ENCODE assay signal across 18 cellular contexts in the genomic region with DNA sequence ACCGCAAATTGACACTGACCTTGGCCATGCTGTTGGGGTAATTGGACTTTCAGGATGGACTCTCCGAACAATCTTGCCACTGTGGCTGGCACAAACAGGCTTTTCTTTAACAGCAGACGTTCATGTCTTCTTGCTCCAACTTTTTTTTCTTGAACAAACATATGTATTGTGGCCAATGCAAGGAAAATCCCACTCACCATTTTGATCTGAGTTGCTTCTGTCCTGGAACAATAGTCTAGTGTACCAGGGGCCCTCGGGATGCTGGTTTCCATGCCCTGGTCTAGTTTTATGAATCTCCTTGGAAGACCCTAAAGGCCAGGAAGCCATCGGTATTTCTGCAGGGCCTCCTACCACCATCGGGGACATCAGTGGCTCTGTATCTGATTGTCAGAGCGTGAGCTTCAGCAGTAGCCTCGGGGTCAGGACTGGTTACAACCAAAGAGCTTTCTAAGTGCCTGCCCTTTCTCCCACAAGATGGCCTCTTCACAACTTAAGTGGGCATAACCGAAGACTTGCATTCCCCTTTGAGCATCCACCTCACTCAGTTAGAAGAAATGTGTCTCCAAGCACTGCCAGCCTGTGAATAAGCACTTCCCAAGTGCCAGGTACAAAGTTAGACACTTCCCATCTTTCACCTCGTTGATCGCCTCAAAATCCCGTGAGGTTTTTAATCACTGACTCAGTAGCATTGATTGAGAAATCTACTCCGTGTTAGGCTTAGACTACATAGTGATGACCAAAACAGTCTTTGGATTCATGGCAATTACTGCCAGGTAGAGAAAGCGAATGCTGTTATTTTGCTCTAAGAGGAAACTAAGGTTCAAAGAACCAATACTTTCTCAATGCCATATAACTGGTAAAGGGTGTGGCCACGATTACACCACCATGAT.
DNase-seq lines count a peak whose midpoint lies in the region; TF ChIP-seq lines count a peak whose summit lies in the region.
"Had no signal": no experiment of that assay in that cellular context is flagged by ENCODE, and none has a peak within 500 bp of the region (broad histone marks: within the 10 kb centered on the region; RNA-seq: fewer than 3 reads in every experiment).

No MANE protein-coding gene starts in this region.

- H3K9me3 ChIP-seq in AG04450 (ENCODE audit: control insufficient read depth, insufficient read depth, low read length), result no peaks in the 10 kb centered on the region
- H3K9me3 ChIP-seq in Loucy (ENCODE audit: insufficient read depth, low read depth, low read length), result no peaks in the 10 kb centered on the region
- no peaks in the 10 kb centered on the region for H3K9me3 ChIP-seq in subcutaneous abdominal adipose tissue (ENCODE audit: control insufficient read depth in 5 of 5, low read length in 5 of 5)
- H3K9me3 ChIP-seq: left lung had no signal

- no peaks in the 10 kb centered on the region for H3F3A ChIP-seq in Loucy (ENCODE audit: low read depth)

- no peak overlapping the region for H3K4me2 ChIP-seq in Loucy (ENCODE audit: low read depth, low read length, poor library complexity, severe bottlenecking)

- CTCF ChIA-PET in AG04450 (lab: Charles Lee), result no interaction called here

- no peak overlapping the region for H2AFZ ChIP-seq in Loucy (ENCODE audit: low read length)
- H2AFZ ChIP-seq: parathyroid adenoma had no signal

- H3K9ac ChIP-seq in Loucy (ENCODE audit: low read depth, low read length, poor library complexity, severe bottlenecking), result no peak overlapping the region
- H3K9ac ChIP-seq in subcutaneous abdominal adipose tissue (ENCODE audit: low read length in 5 of 5), result no peak overlapping the region
- H3K9ac ChIP-seq: parathyroid adenoma had no signal

- peak overlapping the region; percentile 25 for H3K27ac ChIP-seq in AG04450 (ENCODE audit: low read depth, low read length)
- H3K27ac ChIP-seq in subcutaneous abdominal adipose tissue (ENCODE audit: low read depth, low read length), result peak overlapping the region; percentile 88
- H3K27ac ChIP-seq: parathyroid adenoma had no signal

- no peaks in the 10 kb centered on the region for H4K20me1 ChIP-seq in Loucy (ENCODE audit: insufficient read depth, low read length, poor library complexity, severe bottlenecking)

- TF ChIP-seq CTCF in AG04450 (IDR thresholded peaks at IDR 0.05; ENCODE audit: low read depth, low read length) (no peak), Loucy (conservative IDR thresholded peaks at IDR 0.05; ENCODE audit: low read length) (0 out of 2 replicates have a peak, but pooled peaks have one; percentile 12)

- POLR2A ChIA-PET in AG04450 (lab: Yijun Ruan, JAX), result no interaction called here

- H3K4me3 ChIP-seq in AG04450 (ENCODE audit: low read depth, low read length) (no peak overlapping the region), Loucy (ENCODE audit: low read length, poor library complexity, severe bottlenecking) (no peak overlapping the region), subcutaneous abdominal adipose tissue (ENCODE audit: low read depth in 1 of 5, low read length in 5 of 5) (no peak overlapping the region)
- H3K4me3 ChIP-seq: GM12878, left lung had no signal

- no peaks in the 10 kb centered on the region for H3K9me2 ChIP-seq in Loucy (replicated peaks; ENCODE audit: low read depth, low read length)

- H3K36me3 ChIP-seq in Loucy (ENCODE audit: insufficient read depth, low read length) (no peaks in the 10 kb centered on the region), subcutaneous abdominal adipose tissue (ENCODE audit: control insufficient read depth in 5 of 5, insufficient read depth in 5 of 5, low read length in 5 of 5) (no peaks in the 10 kb centered on the region)
- H3K36me3 ChIP-seq: left lung had no signal

- no peaks in the 10 kb centered on the region for H3K79me2 ChIP-seq in Loucy (ENCODE audit: insufficient read depth, low read length)
- H3K79me2 ChIP-seq: parathyroid adenoma had no signal

- H3K27me3 ChIP-seq in AG04450 (ENCODE audit: control insufficient read depth, insufficient read depth, low read length) (no peaks in the 10 kb centered on the region), Loucy (ENCODE audit: insufficient read depth, low read length, poor library complexity, severe bottlenecking) (no peaks in the 10 kb centered on the region), subcutaneous abdominal adipose tissue (ENCODE audit: control insufficient read depth in 5 of 5, insufficient read depth in 4 of 5, low read length in 5 of 5) (no peaks in the 10 kb centered on the region)
- H3K27me3 ChIP-seq: left lung had no signal

- DNase-seq in AG04450 (ENCODE audit: low read depth, low spot score), result no peak
- peak; percentile 99 for DNase-seq in foreskin melanocyte
- DNase-seq in putamen (ENCODE audit: low spot score), result no peak
- DNase-seq in activated gamma-delta T cell treated with Interleukin-2 at 50 U/mL for 16 hours, result no peak
- DNase-seq in MV-4-11 (lab: John Stamatoyannopoulos, UW), result no peak
- DNase-seq: aorta; C1 segment of cervical spinal cord; central memory CD4-positive, alpha-beta T cell; H9; left lung; NCI-H1105; NCI-H2029 treated with DMSO at 0.1 percent for 48 hours; NCI-H446 treated with DMSO at 0.1 percent for 48 hours; stimulated activated naive CD4-positive, alpha-beta T cell treated with Interleukin-2 at 50 U/mL for 16 hours had no signal

- H3K4me1 ChIP-seq in Loucy (ENCODE audit: insufficient read depth, low read length, poor library complexity, severe bottlenecking) (no peaks in the 10 kb centered on the region), subcutaneous abdominal adipose tissue (ENCODE audit: control insufficient read depth in 5 of 5, insufficient read depth in 5 of 5, low read length in 5 of 5) (peaks cover 12 to 39% (median 27%) of the 10 kb centered on the region in 5 donors)
- H3K4me1 ChIP-seq: parathyroid adenoma had no signal
